1 cellular context compared by ENCODE assay signal in the genomic region with DNA sequence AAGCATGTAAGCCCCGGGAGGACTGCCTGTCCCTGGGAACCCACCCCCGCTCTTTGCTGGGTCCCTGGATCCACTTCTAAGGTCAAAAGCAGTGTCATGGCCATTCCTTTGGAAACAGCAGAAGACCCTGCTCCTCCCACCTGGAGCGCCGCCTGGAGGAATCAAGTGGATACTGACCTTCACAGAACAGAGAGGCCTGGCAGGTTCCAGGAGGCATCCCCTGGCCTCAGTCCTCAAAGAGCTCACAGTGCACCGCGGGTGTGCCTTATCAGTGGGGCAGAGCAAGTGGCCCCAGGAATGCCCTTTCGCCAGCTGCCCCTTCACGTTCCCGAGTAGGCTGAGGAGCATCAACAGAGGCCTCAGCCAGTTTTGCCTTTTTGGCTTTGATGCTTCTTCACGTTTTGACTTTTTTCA.
TF ChIP-seq lines count a peak whose summit lies in the region.

No MANE protein-coding gene starts in this region.

TF ChIP-seq in endothelial cell of umbilical vein, 7 proteins besides CTCF, POLR2A, EP300 and RAD21 (continued from another document):
- TF ChIP-seq MYC (IDR thresholded peaks at IDR 0.05; ENCODE audit: low read depth, low read length) (no peak), GATA2 (IDR thresholded peaks at IDR 0.05; ENCODE audit: insufficient read depth, insufficient read length, low read depth, low read length) (no peak), JUN (IDR thresholded peaks at IDR 0.05; ENCODE audit: borderline replicate concordance, insufficient read depth, insufficient read length, low read depth) (no peak), FOS (IDR thresholded peaks at IDR 0.05; ENCODE audit: borderline replicate concordance, insufficient read depth, low read length) (no peak)
- TF ChIP-seq, protein P1, sequence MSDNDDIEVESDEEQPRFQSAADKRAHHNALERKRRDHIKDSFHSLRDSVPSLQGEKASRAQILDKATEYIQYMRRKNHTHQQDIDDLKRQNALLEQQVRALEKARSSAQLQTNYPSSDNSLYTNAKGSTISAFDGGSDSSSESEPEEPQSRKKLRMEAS (IDR thresholded peaks at IDR 0.05; ENCODE audit: insufficient read depth, insufficient read length) = no peak
TF ChIP-seq in endothelial cell of umbilical vein: peak in this region for 0.
